Comparison of ENCODE assay signal across 24 cellular contexts in the genomic region with DNA sequence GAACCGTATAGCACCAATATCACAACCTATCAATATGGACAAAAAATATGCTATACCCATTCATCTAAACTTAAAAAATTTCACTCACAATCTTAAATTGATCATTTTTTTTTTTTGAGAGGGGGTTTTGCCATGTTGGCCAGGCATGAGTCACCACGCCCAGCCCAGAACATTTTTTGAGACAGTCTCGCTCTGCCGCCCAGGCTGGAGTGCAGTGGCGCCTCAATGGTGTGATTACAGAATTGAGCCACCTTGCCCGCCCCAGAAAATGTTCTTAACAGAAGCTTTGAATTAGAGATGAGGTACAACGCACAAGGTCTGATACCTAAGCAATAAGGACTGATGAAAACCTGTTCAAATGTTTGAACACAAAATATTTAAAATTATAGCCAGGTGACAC. TPM values are rescaled to one million over a fixed set of nuclear protein-coding genes. Genes with fewer than 3 reads are reported as not detected.
DNase-seq lines count a peak whose midpoint lies in the region; ATAC-seq and TF ChIP-seq lines count a peak whose summit lies in the region.
"Had no signal": no experiment of that assay in that cellular context is flagged by ENCODE, and none has a peak within 500 bp of the region (broad histone marks: within the 10 kb centered on the region; RNA-seq: fewer than 3 reads in every experiment).

No MANE protein-coding gene starts in this region.

- H4K8ac ChIP-seq in neuronal stem cell (ENCODE audit: low read depth, low read length): no peak overlapping the region

- H3K4me3 Mint-ChIP-seq in Calu3 (ENCODE audit: low read depth, unreplicated experiment): no peak overlapping the region
- H3K4me3 Mint-ChIP-seq: immature natural killer cell, nephron had no signal

- POLR2A ChIA-PET in PC-9 (lab: Charles Lee; ENCODE audit: unreplicated experiment): interaction anchor here (0.5 to 0.7 kb wide), 7 partner anchors 16 to 534 kb away, joined by 3 to 31 read pairs (median 4); partner anchors contain the start of genes ATP5F1B, ESYT1, GLS2 and NACA

- H3K14ac ChIP-seq in neuronal stem cell (ENCODE audit: low read length): no peak overlapping the region

- no peak for TF ChIP-seq CTCF in 22Rv1 (IDR thresholded peaks at IDR 0.05)
- no peak for TF ChIP-seq CTCF in Calu3 (IDR thresholded peaks at IDR 0.05; ENCODE audit: unreplicated experiment)
- TF ChIP-seq CTCF in PC-9 (conservative IDR thresholded peaks at IDR 0.05): no peak
- TF ChIP-seq CTCF in ascending aorta (IDR thresholded peaks at IDR 0.05): no peak

- H3K36me3 ChIP-seq in PC-9 (ENCODE audit: low read depth): peaks cover 29% of the 10 kb centered on the region
- H3K36me3 ChIP-seq in neuronal stem cell (replicated peaks in 1 of 2; ENCODE audit: control insufficient read depth in 2 of 2, insufficient read depth in 2 of 2, low read length in 2 of 2): peaks cover 5 to 55% of the 10 kb centered on the region in 2 donors
- H3K36me3 ChIP-seq in ascending aorta: peaks cover 34 to 47% of the 10 kb centered on the region in 2 donors
- H3K36me3 ChIP-seq: uterus had no signal

- intact Hi-C loops in Calu3 (cut with micrococcal nuclease; ENCODE audit: unreplicated experiment) (no loop called here), PC-9 (cut with micrococcal nuclease; ENCODE audit: unreplicated experiment) (loop anchor here (2.0 to 10.0 kb wide), 2 partner anchors 25 to 63 kb away; partner anchors contain the start of gene NACA), ascending aorta (cut with DNase I) (no loop called here)

- H3K4me1 ChIP-seq in PC-9 (replicated peaks; ENCODE audit: insufficient read depth) (peaks cover 41% of the 10 kb centered on the region), neuronal stem cell (ENCODE audit: control insufficient read depth in 2 of 2, insufficient read depth in 1 of 2, low read depth in 1 of 2, low read length in 2 of 2) (no peaks in the 10 kb centered on the region), ascending aorta (no peaks in the 10 kb centered on the region)
- H3K4me1 ChIP-seq: uterus had no signal

- H3K4me3 ChIP-seq in PC-9 (no peak overlapping the region), neuronal stem cell (ENCODE audit: low read length in 2 of 2) (no peak overlapping the region), ascending aorta (no peak overlapping the region)
- H3K4me3 ChIP-seq: dorsolateral prefrontal cortex, uterus had no signal

- peaks cover 8% of the 10 kb centered on the region for H3K4me1 Mint-ChIP-seq in Calu3 (ENCODE audit: low read depth, unreplicated experiment)
- H3K4me1 Mint-ChIP-seq: nephron had no signal

- CTCF ChIA-PET in Calu3 (lab: Charles Lee) (interaction anchor here (0.6 kb wide), 1 partner anchor 552 kb away, joined by 6 read pairs; no protein-coding TSS in a partner anchor), PC-9 (lab: Charles Lee) (interaction anchor here (1.5 kb wide), 1 partner anchor 25 kb away, joined by 8 read pairs; no protein-coding TSS in a partner anchor)

- no peak overlapping the region for H2BK15ac ChIP-seq in neuronal stem cell (ENCODE audit: low read length)

- H3K9me3 Mint-ChIP-seq in Calu3 (ENCODE audit: low read depth, unreplicated experiment): no peaks in the 10 kb centered on the region
- H3K9me3 Mint-ChIP-seq: immature natural killer cell, nephron had no signal

- no peak overlapping the region for H4K91ac ChIP-seq in neuronal stem cell (ENCODE audit: low read depth, low read length, poor library complexity)

- H3K27me3 Mint-ChIP-seq in Calu3 (ENCODE audit: unreplicated experiment): no peaks in the 10 kb centered on the region

- H3K27ac ChIP-seq in 22Rv1 (peak overlapping the region; percentile 21), PC-9 (peak overlapping the region; percentile 84), neuronal stem cell (replicated peaks; ENCODE audit: low read length) (no peak overlapping the region), ascending aorta (no peak overlapping the region)
- H3K27ac ChIP-seq: uterus had no signal

- H3K27me3 ChIP-seq in PC-9 (ENCODE audit: insufficient read depth, low read depth) (no peaks in the 10 kb centered on the region), neuronal stem cell (ENCODE audit: control insufficient read depth in 3 of 3, insufficient read depth in 3 of 3, low read depth in 1 of 3, low read length in 3 of 3) (no peaks in the 10 kb centered on the region), ascending aorta (no peaks in the 10 kb centered on the region)
- H3K27me3 ChIP-seq: dorsolateral prefrontal cortex, uterus had no signal

- H3K27ac Mint-ChIP-seq in Calu3 (ENCODE audit: unreplicated experiment): peak overlapping the region; percentile 50
- H3K27ac Mint-ChIP-seq: nephron had no signal

- peaks cover 1% of the 10 kb centered on the region for H3K79me1 ChIP-seq in neuronal stem cell (ENCODE audit: low read depth, low read length)

- H2AFZ ChIP-seq in PC-9 (no peak overlapping the region), neuronal stem cell (ENCODE audit: low read length) (no peak overlapping the region)

- H3K36me3 Mint-ChIP-seq in Calu3 (ENCODE audit: insufficient read depth, unreplicated experiment): peaks cover 78% of the 10 kb centered on the region

- no peaks in the 10 kb centered on the region for H3K9me2 ChIP-seq in PC-9 (ENCODE audit: insufficient read depth)

- H3K4me2 ChIP-seq in PC-9 (peak overlapping the region; percentile 67), neuronal stem cell (ENCODE audit: insufficient read depth, low read length, poor library complexity, severe bottlenecking) (no peak overlapping the region)

- no peak overlapping the region for H3K9ac ChIP-seq in neuronal stem cell (ENCODE audit: low read depth, low read length, poor library complexity)

- no peak overlapping the region for H2BK5ac ChIP-seq in neuronal stem cell (ENCODE audit: low read length)

- no peak overlapping the region for H2BK120ac ChIP-seq in neuronal stem cell (ENCODE audit: low read depth, low read length)

- H3K79me2 ChIP-seq in PC-9 (ENCODE audit: low read depth): 0 out of 2 replicates have a peak, but pooled peaks cover 4% of the 10 kb centered on the region

- H3K4ac ChIP-seq in neuronal stem cell (ENCODE audit: low read length): no peak overlapping the region

- no peak for ATAC-seq in GM19395 (IDR thresholded peaks at IDR 0.05; ENCODE audit: unreplicated experiment)
- ATAC-seq: left ventricle myocardium superior had no signal

- no peak overlapping the region for H3K18ac ChIP-seq in neuronal stem cell (ENCODE audit: low read length)

- peaks cover 83% of the 10 kb centered on the region for H3F3A ChIP-seq in PC-9 (ENCODE audit: insufficient read depth, low read depth)

- no peak for DNase-seq in Calu3
- peak; percentile 46 to 55 for DNase-seq in PC-9
- peak; percentile 29 for DNase-seq in ecto neural progenitor cell (ENCODE audit: low spot score)
- no peak for DNase-seq in neuronal stem cell (ENCODE audit: low spot score)
- no peak for DNase-seq in ascending aorta (ENCODE audit: low spot score in 2 of 2)
- DNase-seq in NCI-H446 (lab: John Stamatoyannopoulos, UW): no peak
- DNase-seq: activated CD4-positive, alpha-beta T cell treated with anti-CD3 and anti-CD28 coated beads for 4 hours; activated gamma-delta T cell treated with Interleukin-2 at 50 U/mL for 16 hours; activated T-cell treated with anti-CD3 and anti-CD28 coated beads for 4 hours; aorta; central memory CD4-positive, alpha-beta T cell; erythroblast; foreskin fibroblast; GF-D8; immature natural killer cell; left ventricle myocardium superior; NCI-H2081; posterior cingulate gyrus; SHP77 treated with DMSO at 0.1 percent for 48 hours; uterus had no signal

- no peak overlapping the region for H2BK12ac ChIP-seq in neuronal stem cell (ENCODE audit: low read length)

- no CpG with 5 or more reads among the region's 7 CpGs for WGBS in neuronal stem cell (ENCODE audit: extremely low coverage in 2 of 2, insufficient read length in 2 of 2, insufficient replicate concordance in 1 of 2), 2 donors

- BruUV-seq in Calu3 (replicated peaks; lab: Mats Ljungman, UMichigan) (no TSS peak), PC-9 (replicated peaks; lab: Mats Ljungman, UMichigan) (no TSS peak)

- peaks cover 4% of the 10 kb centered on the region; the same call in 1 of the 2 replicates for H4K20me1 ChIP-seq in PC-9 (ENCODE audit: insufficient read depth)

- H2AK5ac ChIP-seq in neuronal stem cell (ENCODE audit: low read depth, low read length): no peak overlapping the region

- no peak overlapping the region for H3K23ac ChIP-seq in neuronal stem cell (ENCODE audit: low read depth, low read length, poor library complexity)

- no peaks in the 10 kb centered on the region for H3K9me3 ChIP-seq in PC-9 (ENCODE audit: insufficient read depth, low read depth)
- H3K9me3 ChIP-seq in neuronal stem cell (replicated peaks in 1 of 2; ENCODE audit: control insufficient read depth in 2 of 2, insufficient read depth in 1 of 2, low read depth in 1 of 2, low read length in 2 of 2): no peaks in the 10 kb centered on the region
- no peaks in the 10 kb centered on the region for H3K9me3 ChIP-seq in ascending aorta
- H3K9me3 ChIP-seq: uterus had no signal

RNA-seq across cellular contexts. Expression of gene ATP5F1B, which starts 15.8 kb away (rescaled TPM):
- 822 and 875 TPM in 2 replicates for total RNA-seq in Calu3 (2022)
- total RNA-seq in PC-9 (2021): 506 and 587 TPM in 2 replicates
- 527 TPM for polyA plus RNA-seq in neuronal stem cell (2013, experiment 1 of 2)
- polyA plus RNA-seq in neuronal stem cell (2013, experiment 2 of 2): 548 TPM
- 197 TPM for total RNA-seq in ascending aorta

RNA-seq across cellular contexts. Expression of gene PTGES3, which starts 26.5 kb away (rescaled TPM):
- total RNA-seq in Calu3 (2022) (435 and 437 TPM in 2 replicates), PC-9 (2021) (227 and 322 TPM in 2 replicates), ascending aorta (62.2 TPM)
- polyA plus RNA-seq in neuronal stem cell (2013, experiment 1 of 2): 354 TPM
- 356 TPM for polyA plus RNA-seq in neuronal stem cell (2013, experiment 2 of 2)

RNA-seq across cellular contexts. Expression of gene BAZ2A, which starts 31.4 kb away (rescaled TPM):
- total RNA-seq in Calu3 (2022) (158 and 187 TPM in 2 replicates), PC-9 (2021) (99.5 and 115 TPM in 2 replicates), ascending aorta (118 TPM)
- polyA plus RNA-seq in neuronal stem cell (2013, experiment 1 of 2): 91.0 TPM
- polyA plus RNA-seq in neuronal stem cell (2013, experiment 2 of 2): 91.7 TPM

Comparison
In these comparisons a context has a peak if more than half of its experiments do, and no peak if none do; other contexts are left out.
1. H3K27ac ChIP-seq: peak in 22Rv1 (single experiment) and PC-9 (single experiment); none in neuronal stem cell (single experiment) and ascending aorta (0 of 2).
2. DNase-seq: peak in PC-9 (2 of 2) and ecto neural progenitor cell (single experiment); none in Calu3 (single experiment), neuronal stem cell (single experiment), ascending aorta (0 of 2) and NCI-H446 (0 of 2).